Comparison of ENCODE assay signal across 6 cellular contexts in the genomic region with DNA sequence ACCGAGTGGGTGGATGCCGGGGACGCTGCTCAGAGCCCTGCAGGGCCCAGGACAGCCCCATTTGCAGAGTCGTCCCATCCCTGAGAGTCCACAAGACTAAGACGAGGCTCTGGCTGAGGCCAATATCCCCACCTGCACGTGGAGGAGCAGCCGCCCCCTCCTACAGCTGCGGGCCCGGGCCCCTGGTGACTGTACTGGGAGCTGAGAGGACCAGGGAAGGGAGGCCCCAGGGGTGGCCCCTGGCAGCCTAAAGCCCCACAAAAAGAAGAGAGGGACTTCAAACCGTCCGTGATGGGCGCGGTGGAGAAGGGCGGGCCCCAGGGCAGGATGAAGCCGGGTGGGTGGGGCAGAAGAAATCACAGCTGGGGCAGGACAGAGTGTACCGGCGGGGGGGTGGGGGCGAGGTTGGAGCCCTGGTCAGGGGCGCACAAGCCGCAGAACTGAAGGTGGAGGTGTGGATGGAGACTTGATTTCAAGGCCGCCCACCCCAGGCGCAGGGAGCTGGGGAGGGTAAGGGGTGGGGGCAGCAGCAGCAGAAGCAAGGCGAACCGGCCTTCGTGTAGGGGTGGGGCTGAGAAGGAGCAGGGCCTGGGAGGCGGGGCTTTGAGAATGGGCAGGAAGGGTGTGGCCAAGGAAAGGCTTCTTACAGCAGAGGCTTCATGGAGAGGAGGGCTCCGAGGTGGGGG. TPM values are rescaled to one million over a fixed set of nuclear protein-coding genes. Genes with fewer than 3 reads are reported as not detected.
A peak's percentile ranks its signal among the peaks of the same experiment; 100 is the strongest.
DNase-seq lines count a peak whose midpoint lies in the region; ATAC-seq and FAIRE-seq lines count a peak whose summit lies in the region.

No MANE protein-coding gene starts in this region.

- H3K27ac ChIP-seq in mucosa of rectum (ENCODE audit: low read depth in 2 of 2, low read length in 2 of 2): peak overlapping the region; percentile 88 to 97

- DNase-seq in Daoy (ENCODE audit: low read depth) (peak; percentile 90), NOMO-1 treated with DMSO at 0.1 percent for 48 hours (lab: John Stamatoyannopoulos, UW; ENCODE audit: unreplicated experiment) (peak; percentile 60), anterior cingulate cortex (lab: John Stamatoyannopoulos, UW) (no peak), RCC 7860 (ENCODE audit: low spot score) (no peak)
- DNase-seq in activated naive CD4-positive, alpha-beta T cell treated with anti-CD3 and anti-CD28 coated beads, Interleukin-2, amount 50 U/mL, for 72 hours (ENCODE audit: low spot score in 2 of 2): peak in 1 of 2 donors; percentile 84

- FAIRE-seq in RCC 7860 (lab: Jason Lieb, UNC): no peak

- H3K36me3 ChIP-seq in mucosa of rectum (ENCODE audit: control insufficient read depth in 2 of 2, insufficient read depth in 2 of 2, low read length in 2 of 2): peaks cover 16 to 18% of the 10 kb centered on the region in 2 donors

- H3K36me3 Mint-ChIP-seq in activated naive CD4-positive, alpha-beta T cell treated with anti-CD3 and anti-CD28 coated beads, Interleukin-2, amount 50 U/mL, for 72 hours: no peaks in the 10 kb centered on the region

- H3K4me3 ChIP-seq in mucosa of rectum (ENCODE audit: low read length in 2 of 2): peak overlapping the region in 1 of 2 donors; percentile 64

- H3K4me1 ChIP-seq in mucosa of rectum (ENCODE audit: control insufficient read depth in 2 of 2, insufficient read depth in 2 of 2, low read length in 2 of 2): peaks cover 11 to 20% of the 10 kb centered on the region in 2 donors

- no peaks in the 10 kb centered on the region for H3K27me3 ChIP-seq in mucosa of rectum (ENCODE audit: control insufficient read depth in 2 of 2, insufficient read depth in 2 of 2, low read length in 2 of 2)

- no peaks in the 10 kb centered on the region for H3K9me3 Mint-ChIP-seq in activated naive CD4-positive, alpha-beta T cell treated with anti-CD3 and anti-CD28 coated beads, Interleukin-2, amount 50 U/mL, for 72 hours

- peak; percentile 79 to 87 for ATAC-seq in activated naive CD4-positive, alpha-beta T cell treated with anti-CD3 and anti-CD28 coated beads, Interleukin-2, amount 50 U/mL, for 72 hours

- peak overlapping the region; percentile 56 to 76 for H3K9ac ChIP-seq in mucosa of rectum (ENCODE audit: low read depth in 1 of 2, low read length in 2 of 2)

- H3K9me3 ChIP-seq in mucosa of rectum (ENCODE audit: control insufficient read depth in 2 of 2, low read length in 2 of 2): no peaks in the 10 kb centered on the region

- peak overlapping the region in 1 of 2 donors; percentile 71 for H3K27ac Mint-ChIP-seq in activated naive CD4-positive, alpha-beta T cell treated with anti-CD3 and anti-CD28 coated beads, Interleukin-2, amount 50 U/mL, for 72 hours

RNA-seq across cellular contexts. Expression of a gene that starts 12.9 kb away (rescaled TPM):
- total RNA-seq in Daoy (2014; rRNA removed; shearing (Covaris generic)): 5.7 and 18.2 TPM in 2 replicates
- 1 to 10 TPM in 1 of 2 donors, not detected in 1; 4.9 TPM for total RNA-seq in activated naive CD4-positive, alpha-beta T cell treated with anti-CD3 and anti-CD28 coated beads, Interleukin-2, amount 50 U/mL, for 72 hours

RNA-seq across cellular contexts. Expression of a gene that starts 20.3 kb away (rescaled TPM):
- not detected in 2 replicates for total RNA-seq in Daoy (2014; rRNA removed; shearing (Covaris generic))
- total RNA-seq in activated naive CD4-positive, alpha-beta T cell treated with anti-CD3 and anti-CD28 coated beads, Interleukin-2, amount 50 U/mL, for 72 hours: not detected

RNA-seq across cellular contexts. Expression of a gene that starts 20.6 kb away (rescaled TPM):
- total RNA-seq in Daoy (2014; rRNA removed; shearing (Covaris generic)): 20.4 and 25.9 TPM in 2 replicates
- 10 to 100 TPM; 42.0 to 61.8 TPM for total RNA-seq in activated naive CD4-positive, alpha-beta T cell treated with anti-CD3 and anti-CD28 coated beads, Interleukin-2, amount 50 U/mL, for 72 hours

RNA-seq across cellular contexts. Expression of a gene that starts 20.9 kb away (rescaled TPM):
- not detected in 2 replicates for total RNA-seq in Daoy (2014; rRNA removed; shearing (Covaris generic))
- total RNA-seq in activated naive CD4-positive, alpha-beta T cell treated with anti-CD3 and anti-CD28 coated beads, Interleukin-2, amount 50 U/mL, for 72 hours: not detected

RNA-seq across cellular contexts. Expression of a gene that starts 31.6 kb away (rescaled TPM):
- not detected in 2 replicates for total RNA-seq in Daoy (2014; rRNA removed; shearing (Covaris generic))
- not detected for total RNA-seq in activated naive CD4-positive, alpha-beta T cell treated with anti-CD3 and anti-CD28 coated beads, Interleukin-2, amount 50 U/mL, for 72 hours

Comparison
In these comparisons a context has a peak if more than half of its experiments do, and no peak if none do; other contexts are left out.
1. DNase-seq: peak in Daoy (single experiment) and NOMO-1 treated with DMSO at 0.1 percent for 48 hours (single experiment); none in anterior cingulate cortex (0 of 58) and RCC 7860 (single experiment).